Comparison of ENCODE assay signal across 34 cellular contexts in the genomic region with DNA sequence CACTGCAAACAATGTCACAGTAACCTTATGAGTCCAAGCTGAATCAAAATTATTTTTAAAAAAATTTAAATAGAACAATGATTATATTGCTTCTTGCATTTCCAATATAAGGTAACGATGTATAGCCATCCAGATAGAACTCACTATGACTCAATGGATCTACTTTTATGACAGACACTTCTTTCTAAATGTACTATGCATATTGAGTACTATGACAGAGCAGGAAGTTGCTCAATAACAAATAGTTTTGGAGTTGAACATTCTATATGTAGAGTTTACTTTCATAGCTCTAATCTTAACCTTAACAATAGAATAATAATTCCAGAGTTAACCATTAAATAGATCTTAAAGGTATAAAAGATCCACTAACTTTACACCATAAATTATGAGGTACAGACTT.
"Had no signal": no experiment of that assay in that cellular context is flagged by ENCODE, and none has a peak within 500 bp of the region (broad histone marks: within the 10 kb centered on the region; RNA-seq: fewer than 3 reads in every experiment).

No MANE protein-coding gene starts in this region.

- H3K27ac Mint-ChIP-seq: activated B cell treated with CpG ODN at 0.5 μM for 24 hours; activated CD4-positive, alpha-beta memory T cell treated with anti-CD3 and anti-CD28 coated beads for 36 hours; activated naive CD8-positive, alpha-beta T cell treated with anti-CD3 and anti-CD28 coated beads for 36 hours; T-cell; T-helper 17 cell had no signal

- H3K36me3 Mint-ChIP-seq: activated CD4-positive, alpha-beta memory T cell treated with anti-CD3 and anti-CD28 coated beads for 36 hours; activated naive CD8-positive, alpha-beta T cell treated with anti-CD3 and anti-CD28 coated beads for 36 hours; T-cell had no signal

- H3K4me1 ChIP-seq: Peyer's patch had no signal

- H3K9me3 ChIP-seq: MG63, Peyer's patch had no signal

- H3K4me3 ChIP-seq: MG63, Peyer's patch had no signal

- H3K27ac ChIP-seq: brain microvascular endothelial cell, Peyer's patch, VCaP had no signal

- H3K36me3 ChIP-seq: brain microvascular endothelial cell, MG63, Peyer's patch had no signal

- H3K9me3 Mint-ChIP-seq: activated CD4-positive, alpha-beta memory T cell treated with anti-CD3 and anti-CD28 coated beads for 36 hours; activated naive CD8-positive, alpha-beta T cell treated with anti-CD3 and anti-CD28 coated beads for 36 hours; activated T-cell treated with anti-CD3 and anti-CD28 coated beads, Interleukin-2, amount 50 U/mL, for 4 hours had no signal

- H3K27me3 ChIP-seq: brain microvascular endothelial cell, MG63, Peyer's patch had no signal

- H3K27me3 Mint-ChIP-seq: activated B cell treated with CpG ODN at 0.5 μM for 24 hours; activated CD4-positive, alpha-beta memory T cell treated with anti-CD3 and anti-CD28 coated beads for 36 hours; activated naive CD8-positive, alpha-beta T cell treated with anti-CD3 and anti-CD28 coated beads for 36 hours; T-helper 17 cell had no signal

- H3K4me1 Mint-ChIP-seq: activated B cell treated with CpG ODN at 0.5 μM for 24 hours; activated naive CD8-positive, alpha-beta T cell treated with anti-CD3 and anti-CD28 coated beads for 36 hours; T-cell; T-helper 17 cell had no signal

- DNase-seq: activated B cell treated with CpG ODN at 0.5 μM for 24 hours; activated CD4-positive, alpha-beta memory T cell treated with anti-CD3 and anti-CD28 coated beads for 36 hours; activated CD4-positive, alpha-beta T cell treated with anti-CD3 and anti-CD28 coated beads for 4 hours; activated CD4-positive, alpha-beta T cell treated with anti-CD3 and anti-CD28 coated beads, Interleukin-2, amount 50 U/mL, for 1 hour; activated CD4-positive, CD25-positive, alpha-beta regulatory T cell treated with anti-CD3 and anti-CD28 coated beads, Interleukin-2, amount 50 U/mL, for 72 hours; activated CD8-positive, alpha-beta memory T cell treated with anti-CD3 and anti-CD28 coated beads, Interleukin-2, amount 50 U/mL, for 4 hours; activated effector memory CD4-positive, alpha-beta T cell treated with Interleukin-2 at 50 U/mL for 16 hours; activated naive CD4-positive, alpha-beta T cell; activated naive CD4-positive, alpha-beta T cell treated with anti-CD3 and anti-CD28 coated beads, Interleukin-2, amount 50 U/mL, for 16 hours; activated naive CD8-positive, alpha-beta T cell treated with anti-CD3 and anti-CD28 coated beads for 36 hours; activated T-cell treated with anti-CD3 and anti-CD28 coated beads for 4 hours; activated T-cell treated with anti-CD3 and anti-CD28 coated beads, Interleukin-2, amount 50 U/mL, for 4 hours; amniotic stem cell; aorta; brain microvascular endothelial cell; Karpas-422; KBM-7; MG63; NCI-H1048; NCI-H1105 treated with DMSO at 0.1 percent for 48 hours; NCI-H1436; NCI-H1694; NCI-H1930; NCI-H2081 treated with DMSO at 0.1 percent for 48 hours; NCI-H345; NCI-H524 treated with DMSO at 0.1 percent for 48 hours; Peyer's patch; RPMI8226; SIG-M5; T-cell; T-helper 17 cell had no signal

- H3K4me3 Mint-ChIP-seq: activated B cell treated with CpG ODN at 0.5 μM for 24 hours; activated CD4-positive, alpha-beta memory T cell treated with anti-CD3 and anti-CD28 coated beads for 36 hours; activated naive CD8-positive, alpha-beta T cell treated with anti-CD3 and anti-CD28 coated beads for 36 hours; activated T-cell treated with anti-CD3 and anti-CD28 coated beads, Interleukin-2, amount 50 U/mL, for 4 hours; T-cell; T-helper 17 cell had no signal

- ATAC-seq: activated T-cell treated with anti-CD3 and anti-CD28 coated beads, Interleukin-2, amount 50 U/mL, for 4 hours; Right ventricle myocardium inferior; SK-N-SH treated with all-trans-retinoic acid at 6 μM for 48 hours; T-cell; T-helper 17 cell had no signal
